ENCODE assay signal across 9 cellular contexts in genomic region chr12:87768884-87769283, GRCh38.
"Had no signal": no experiment of that assay in that cellular context is flagged by ENCODE, and none has a peak within 500 bp of the region (broad histone marks: within the 10 kb centered on the region; RNA-seq: fewer than 3 reads in every experiment).

No MANE protein-coding gene starts in this region.

- H2AFZ ChIP-seq: GM23248 had no signal

- H3K27ac Mint-ChIP-seq: HFFc6, IgD-negative memory B cell had no signal

- FAIRE-seq: HTR-8/SVneo had no signal

- H3K4me3 ChIP-seq: GM23248, HAP-1 had no signal

- H3K4me3 Mint-ChIP-seq: HFFc6, IgD-negative memory B cell had no signal

- H3K36me3 ChIP-seq: HAP-1 had no signal

- H3K4me1 ChIP-seq: HAP-1 had no signal

- H3K36me3 Mint-ChIP-seq: IgD-negative memory B cell had no signal

- H3K27me3 Mint-ChIP-seq: IgD-negative memory B cell had no signal

- H3K9me3 ChIP-seq: HAP-1 had no signal

- H3K4me1 Mint-ChIP-seq: IgD-negative memory B cell had no signal

- DNase-seq: GM23248, GOT3, H7, HFFc6, KBM-7 had no signal

- H3K27ac ChIP-seq: GM23248 had no signal

- ATAC-seq: HCT116 had no signal

- H3K9me3 Mint-ChIP-seq: IgD-negative memory B cell had no signal
